ENCODE assay signal across 2 cellular contexts in the genomic region with DNA sequence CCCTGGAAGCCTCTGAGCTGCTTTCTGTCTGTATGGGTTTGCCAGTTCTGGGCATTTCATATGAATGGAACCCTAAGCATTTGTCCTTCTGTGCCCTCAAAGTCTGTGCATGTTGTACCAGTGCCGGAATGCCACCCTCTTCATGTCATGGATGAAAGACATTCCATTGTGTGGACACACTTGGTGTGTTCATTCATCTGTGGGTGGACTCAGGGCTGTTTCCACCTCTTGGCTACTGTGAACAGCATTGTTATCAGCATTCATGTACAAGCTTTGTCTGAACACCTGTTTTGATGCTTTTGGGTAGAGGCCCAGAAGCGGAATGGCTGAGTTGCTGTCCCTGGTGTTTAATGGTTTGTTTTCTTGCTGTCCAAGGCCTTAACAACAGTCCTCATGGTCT. TPM values are rescaled to one million over a fixed set of nuclear protein-coding genes. Genes with fewer than 3 reads are reported as not detected.
"Had no signal": no experiment of that assay in that cellular context is flagged by ENCODE, and none has a peak within 500 bp of the region (broad histone marks: within the 10 kb centered on the region; RNA-seq: fewer than 3 reads in every experiment).

No MANE protein-coding gene starts in this region.

RNA-seq across cellular contexts. Expression of a gene that starts 30.1 kb away (rescaled TPM):
- total RNA-seq: MCF 10A, RPMI7951 had no signal
